Comparison of ENCODE assay signal across 17 cellular contexts in the genomic region with DNA sequence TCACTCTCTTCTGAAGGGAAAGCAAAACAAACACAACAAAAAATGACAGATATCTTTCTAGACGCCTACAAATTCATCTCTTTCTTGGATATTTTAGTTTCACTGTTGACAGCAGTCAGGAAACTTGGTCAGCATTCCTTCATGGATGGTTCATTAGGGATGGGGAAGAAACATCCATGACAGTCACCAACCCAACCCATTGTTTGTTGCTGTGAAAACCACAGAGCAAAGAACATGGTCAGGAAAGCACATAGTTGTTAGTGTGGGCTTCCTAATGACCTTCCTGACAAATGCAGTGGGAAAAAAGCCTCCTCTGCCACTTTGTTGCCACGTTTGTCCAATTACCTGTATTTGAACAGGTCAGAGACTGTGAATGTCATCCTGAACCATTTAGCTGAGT.
"Had no signal": no experiment of that assay in that cellular context is flagged by ENCODE, and none has a peak within 500 bp of the region (broad histone marks: within the 10 kb centered on the region; RNA-seq: fewer than 3 reads in every experiment).

No MANE protein-coding gene starts in this region.

- ATAC-seq: HepG2 had no signal

- DNase-seq: IMR-90, Karpas-422, KG1, MM.1S, NCI-H1092 treated with DMSO at 0.1 percent for 48 hours, NCI-H1436, NCI-H187, NCI-H2029, NCI-H2081 treated with DMSO at 0.1 percent for 48 hours, NCI-H2171, NCI-H524, NCI-H526 treated with DMSO at 0.1 percent for 48 hours, NCI-H748 treated with DMSO at 0.1 percent for 48 hours, Right ventricle myocardium superior, RPMI8226, SIG-M5 had no signal
